In the genomic region with DNA sequence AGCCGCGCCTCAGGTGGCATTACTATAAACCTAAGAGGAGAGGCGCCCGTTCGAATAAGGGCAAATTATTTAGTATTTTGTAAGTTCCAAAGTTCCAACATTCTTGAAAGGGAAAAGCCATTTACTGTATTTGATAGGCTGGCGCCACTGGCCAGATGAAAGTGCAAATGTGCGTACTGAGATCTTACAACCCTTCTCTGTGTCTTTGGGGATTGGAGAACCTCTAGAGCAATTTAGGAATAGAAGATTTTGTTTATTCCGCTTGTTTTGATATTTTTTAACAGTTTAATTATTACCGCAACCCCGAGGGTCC, we compare ENCODE assay signal across 8 cellular contexts. TPM values are rescaled to one million over a fixed set of nuclear protein-coding genes. Genes with fewer than 3 reads are reported as not detected.
DNase-seq lines count a peak whose midpoint lies in the region; ATAC-seq and TF ChIP-seq lines count a peak whose summit lies in the region.

No MANE protein-coding gene starts in this region.

- TF ChIP-seq CTCF in foreskin keratinocyte (conservative IDR thresholded peaks at IDR 0.05), result no peak

- no peak for ATAC-seq in activated CD8-positive, alpha-beta T cell treated with anti-CD3 and anti-CD28 coated beads, Interleukin-2, amount 10 ng/mL, durations not matched to agents 7 days and 5 days
- ATAC-seq in left lobe of liver (no peak), GM21529 (IDR thresholded peaks at IDR 0.05; ENCODE audit: unreplicated experiment) (no peak), foreskin keratinocyte (no peak)

- H3K4me3 ChIP-seq in HAP-1, result peak overlapping the region; percentile 69
- H3K4me3 ChIP-seq in iPS DF 6.9 (ENCODE audit: low read length), result peak overlapping the region; percentile 65; the same call in 1 of the 2 replicates
- peak overlapping the region; percentile 47 to 97 (median 57) for H3K4me3 ChIP-seq in skin epidermis

- H3K27ac ChIP-seq in iPS DF 6.9 (ENCODE audit: low read length), result no peak overlapping the region
- peak overlapping the region in 16 of 21 experiments; percentile 17 to 80 (median 61) for H3K27ac ChIP-seq in skin epidermis
- H3K27ac ChIP-seq in foreskin keratinocyte, result no peak overlapping the region

- H3K27ac Mint-ChIP-seq in activated CD8-positive, alpha-beta T cell treated with anti-CD3 and anti-CD28 coated beads, Interleukin-2, amount 10 ng/mL, durations not matched to agents 7 days and 5 days, result peak overlapping the region; percentile 85

- H3K4me1 Mint-ChIP-seq in activated CD8-positive, alpha-beta T cell treated with anti-CD3 and anti-CD28 coated beads, Interleukin-2, amount 10 ng/mL, durations not matched to agents 7 days and 5 days (ENCODE audit: low read depth), result peaks cover 21% of the 10 kb centered on the region

- WGBS in iPS DF 6.9 (ENCODE audit: insufficient coverage, insufficient read length), result no CpG with 5 or more reads among the region's 10 CpGs

- in situ Hi-C loops in HAP-1 (cut with MboI; ENCODE audit: low sequenced_read_pairs), result no loop called here

- peaks cover 4% of the 10 kb centered on the region for H3K4me1 ChIP-seq in HAP-1
- H3K4me1 ChIP-seq in iPS DF 6.9 (ENCODE audit: control insufficient read depth, insufficient read depth, low read length), result no peaks in the 10 kb centered on the region
- H3K4me1 ChIP-seq in foreskin keratinocyte, result peaks cover 4% of the 10 kb centered on the region

- H3K27me3 ChIP-seq in HAP-1 (ENCODE audit: low read depth), result peaks cover 5% of the 10 kb centered on the region; the same call in 1 of the 2 replicates
- no peaks in the 10 kb centered on the region for H3K27me3 ChIP-seq in iPS DF 6.9 (ENCODE audit: control insufficient read depth, insufficient read depth, low read length)
- no peaks in the 10 kb centered on the region for H3K27me3 ChIP-seq in foreskin keratinocyte

- DNase-seq in HAP-1 (ENCODE audit: low spot score in 2 of 2), result no peak
- no peak for DNase-seq in activated CD8-positive, alpha-beta T cell treated with anti-CD3 and anti-CD28 coated beads, Interleukin-2, amount 10 ng/mL, durations not matched to agents 7 days and 5 days
- DNase-seq in iPS DF 6.9 (ENCODE audit: low read depth, low spot score), result no peak
- no peak for DNase-seq in HuH-7.5 (ENCODE audit: low spot score)
- no peak for DNase-seq in left lobe of liver (ENCODE audit: low spot score)
- no peak for DNase-seq in foreskin keratinocyte

- no peaks in the 10 kb centered on the region for H3K9me3 Mint-ChIP-seq in activated CD8-positive, alpha-beta T cell treated with anti-CD3 and anti-CD28 coated beads, Interleukin-2, amount 10 ng/mL, durations not matched to agents 7 days and 5 days (ENCODE audit: insufficient read depth)

- H3K9me3 ChIP-seq in HAP-1 (no peaks in the 10 kb centered on the region; the same call in 1 of the 2 replicates), iPS DF 6.9 (ENCODE audit: control insufficient read depth, insufficient read depth, low read length) (no peaks in the 10 kb centered on the region)

- CTCF ChIA-PET in activated CD8-positive, alpha-beta T cell treated with anti-CD3 and anti-CD28 coated beads, Interleukin-2, amount 10 ng/mL, durations not matched to agents 7 days and 5 days (lab: Charles Lee), result interaction anchor here (0.9 to 3.2 kb wide), 2 partner anchors 25 to 101 kb away, joined by 3 to 13 read pairs; no protein-coding TSS in a partner anchor

- H3K4me3 Mint-ChIP-seq in activated CD8-positive, alpha-beta T cell treated with anti-CD3 and anti-CD28 coated beads, Interleukin-2, amount 10 ng/mL, durations not matched to agents 7 days and 5 days, result peak overlapping the region; percentile 85

- H3K36me3 ChIP-seq in HAP-1 (replicated peaks) (no peaks in the 10 kb centered on the region), iPS DF 6.9 (ENCODE audit: control insufficient read depth, insufficient read depth, low read length) (no peaks in the 10 kb centered on the region)

- no peaks in the 10 kb centered on the region for H3K36me3 Mint-ChIP-seq in activated CD8-positive, alpha-beta T cell treated with anti-CD3 and anti-CD28 coated beads, Interleukin-2, amount 10 ng/mL, durations not matched to agents 7 days and 5 days (ENCODE audit: low read depth)

- POLR2A ChIA-PET in activated CD8-positive, alpha-beta T cell treated with anti-CD3 and anti-CD28 coated beads, Interleukin-2, amount 10 ng/mL, durations not matched to agents 7 days and 5 days (lab: Charles Lee), result no interaction called here

- H3K27me3 Mint-ChIP-seq in activated CD8-positive, alpha-beta T cell treated with anti-CD3 and anti-CD28 coated beads, Interleukin-2, amount 10 ng/mL, durations not matched to agents 7 days and 5 days (ENCODE audit: low read depth), result peaks cover 21% of the 10 kb centered on the region

RNA-seq across cellular contexts. Expression of a gene that starts 0.5 kb away (rescaled TPM):
- total RNA-seq in activated CD8-positive, alpha-beta T cell treated with anti-CD3 and anti-CD28 coated beads, Interleukin-2, amount 10 ng/mL, durations not matched to agents 7 days and 5 days, result 1 to 10 TPM; 2.9 to 3.9 TPM
- 1.5 TPM for total RNA-seq in left lobe of liver
- 8.8 and 9.0 TPM in 2 replicates for total RNA-seq in foreskin keratinocyte
- 1.9 and 2.6 TPM in 2 replicates for polyA plus RNA-seq in foreskin keratinocyte

RNA-seq across cellular contexts. Expression of a gene that starts 22.1 kb away (rescaled TPM):
- not detected for total RNA-seq in activated CD8-positive, alpha-beta T cell treated with anti-CD3 and anti-CD28 coated beads, Interleukin-2, amount 10 ng/mL, durations not matched to agents 7 days and 5 days
- total RNA-seq in left lobe of liver (0.08 TPM), foreskin keratinocyte (2.2 and 4.3 TPM in 2 replicates)
- 1.2 and 3.1 TPM in 2 replicates for polyA plus RNA-seq in foreskin keratinocyte

Comparison
In these comparisons a context has a peak if more than half of its experiments do, and no peak if none do; other contexts are left out.
1. H3K27ac ChIP-seq: peak in skin epidermis (16 of 21); none in iPS DF 6.9 (single experiment) and foreskin keratinocyte (single experiment).
2. Peak in every context shown above with its lines, with median percentiles within 50 percentile points of each other: H3K4me3 ChIP-seq.